Comparison of ENCODE assay signal across 1 cellular context in genomic region chr14:51094282-51094821, GRCh38.
TF ChIP-seq lines count a peak whose summit lies in the region.

No MANE protein-coding gene starts in this region.

TF ChIP-seq in H1, 55 proteins besides CTCF, POLR2A, EP300 and RAD21 (continued from another document):
- TF ChIP-seq, protein P1, sequence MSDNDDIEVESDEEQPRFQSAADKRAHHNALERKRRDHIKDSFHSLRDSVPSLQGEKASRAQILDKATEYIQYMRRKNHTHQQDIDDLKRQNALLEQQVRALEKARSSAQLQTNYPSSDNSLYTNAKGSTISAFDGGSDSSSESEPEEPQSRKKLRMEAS (IDR thresholded peaks at IDR 0.05), result peak; percentile 23; the same call in 1 of the 2 replicates
